29 cellular contexts compared by ENCODE assay signal in the genomic region with DNA sequence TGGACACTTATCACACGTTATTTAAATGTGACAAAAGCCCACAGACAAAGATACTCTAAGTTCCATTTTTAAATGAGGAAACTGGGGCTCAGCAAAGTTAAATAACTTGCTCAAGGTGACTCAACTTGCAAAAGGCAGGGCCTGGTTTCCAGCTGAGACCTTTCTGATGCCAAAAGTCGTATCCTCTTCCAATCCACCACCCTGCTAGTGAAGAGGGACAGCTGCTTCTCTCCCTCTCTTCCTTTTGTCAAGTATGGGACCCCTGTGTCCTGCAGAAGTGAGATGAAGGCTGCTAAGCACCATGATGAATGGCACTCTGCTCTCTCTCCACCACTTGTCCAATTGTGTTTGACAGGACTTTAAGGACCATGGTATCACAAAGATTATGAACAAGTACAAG.
DNase-seq lines count a peak whose midpoint lies in the region; ATAC-seq and TF ChIP-seq lines count a peak whose summit lies in the region.
"Had no signal": no experiment of that assay in that cellular context is flagged by ENCODE, and none has a peak within 500 bp of the region (broad histone marks: within the 10 kb centered on the region; RNA-seq: fewer than 3 reads in every experiment).

No MANE protein-coding gene starts in this region.

- DNase-seq in H9 (peak; percentile 54), NT2/D1 (ENCODE audit: low read depth, low spot score) (peak; percentile 1), fibroblast of mammary gland (ENCODE audit: low read depth) (peak; percentile 18), progenitor cell of endocrine pancreas (ENCODE audit: low spot score, unreplicated experiment) (no peak), cardiac septum (ENCODE audit: low spot score) (no peak), NCI-H2227 treated with DMSO at 0.1 percent for 48 hours (lab: John Stamatoyannopoulos, UW) (no peak), CD1c-positive myeloid dendritic cell (ENCODE audit: extremely low spot score) (no peak)
- DNase-seq: activated CD4-positive, alpha-beta T cell treated with anti-CD3 and anti-CD28 coated beads for 4 hours; activated CD8-positive, alpha-beta T cell treated with anti-CD3 and anti-CD28 coated beads, Interleukin-2, amount 10 ng/mL, durations not matched to agents 7 days and 5 days; amniotic stem cell; C1 segment of cervical spinal cord; naive B cell; NCI-H1417 treated with DMSO at 0.1 percent for 48 hours; NCI-H2081; NCI-H446; NCI-H774; posterior cingulate gyrus; right cardiac atrium; stimulated activated CD4-positive, alpha-beta T cell treated with anti-CD3 and anti-CD28 coated beads, Interleukin-1b, Interleukin-23, amount 100 ng/mL, for 48 hours; stimulated activated naive CD4-positive, alpha-beta T cell treated with Interleukin-2 at 50 U/mL for 16 hours; SW 1271 had no signal

- no peaks in the 10 kb centered on the region for H4K20me1 ChIP-seq in H9 (ENCODE audit: control insufficient read depth, insufficient read depth, insufficient read length)

- no peak overlapping the region for H4K5ac ChIP-seq in H9 (ENCODE audit: insufficient read length, low read depth, low read length)

- no peaks in the 10 kb centered on the region for H3K27me3 Mint-ChIP-seq in H9 (ENCODE audit: low read depth)
- H3K27me3 Mint-ChIP-seq in progenitor cell of endocrine pancreas = no peaks in the 10 kb centered on the region
- H3K27me3 Mint-ChIP-seq: activated naive CD4-positive, alpha-beta T cell treated with anti-CD3 and anti-CD28 coated beads, Interleukin-2, amount 50 U/mL, for 24 hours; naive B cell had no signal

- WGBS in H9 (ENCODE audit: extremely low coverage, insufficient read length, low lambda C conversion rate) = no CpG with 5 or more reads among the region's 2 CpGs

- no peak overlapping the region for H3K18ac ChIP-seq in H9 (ENCODE audit: insufficient read length, low read depth, low read length)

- no peak overlapping the region for H3K23ac ChIP-seq in H9 (ENCODE audit: insufficient read length, low read depth, low read length)

- no peak for ATAC-seq in GM21381 (IDR thresholded peaks at IDR 0.05; ENCODE audit: unreplicated experiment)
- ATAC-seq: activated CD8-positive, alpha-beta T cell treated with anti-CD3 and anti-CD28 coated beads, Interleukin-2, amount 10 ng/mL, durations not matched to agents 7 days and 5 days; right cardiac atrium had no signal

- H3K9me3 Mint-ChIP-seq in H9 = no peaks in the 10 kb centered on the region
- H3K9me3 Mint-ChIP-seq in progenitor cell of endocrine pancreas (ENCODE audit: low read depth) = no peaks in the 10 kb centered on the region
- H3K9me3 Mint-ChIP-seq: activated naive CD4-positive, alpha-beta T cell treated with anti-CD3 and anti-CD28 coated beads, Interleukin-2, amount 50 U/mL, for 24 hours; activated T-helper 2 cell treated with anti-CD3 and anti-CD28 coated beads, Interferon-gamma antibody, Interleukin-2, Interleukin-4, amounts not matched to agents 10 μg/mL and 5 μg/mL and 100 μg/mL, durations not matched to agents 14 hours and 24 hours and 36 hours; mesothelial cell of epicardium; naive B cell had no signal

- H2AK5ac ChIP-seq in H9 (ENCODE audit: insufficient read length, low read length) = no peak overlapping the region

- H3K27me3 ChIP-seq in H9 (ENCODE audit: insufficient read depth, low read length) (no peaks in the 10 kb centered on the region), NT2/D1 (ENCODE audit: insufficient read depth, insufficient read length) (no peaks in the 10 kb centered on the region)
- H3K27me3 ChIP-seq: breast epithelium, suprapubic skin had no signal

- H3K36me3 Mint-ChIP-seq in H9 (ENCODE audit: insufficient read depth in 1 of 3, low read depth in 3 of 3) = peaks cover 0 to 2% (median 0%) of the 10 kb centered on the region in 3 experiments; a peak in 1 of 7 replicates
- H3K36me3 Mint-ChIP-seq in progenitor cell of endocrine pancreas (ENCODE audit: insufficient read depth) = peaks cover 1% of the 10 kb centered on the region

- no peak overlapping the region for H4K91ac ChIP-seq in H9 (ENCODE audit: insufficient read length, low read depth, low read length)

- no peak overlapping the region for H2BK5ac ChIP-seq in H9 (ENCODE audit: insufficient read length, low read length)

- H3K23me2 ChIP-seq in H9 (ENCODE audit: insufficient read length, low read depth, low read length, poor library complexity, severe bottlenecking) = no peaks in the 10 kb centered on the region

- H3K4me1 ChIP-seq in H9 (ENCODE audit: insufficient read depth, low read length) (peaks cover 5% of the 10 kb centered on the region; the same call in 1 of the 2 replicates), NT2/D1 (ENCODE audit: insufficient read depth, insufficient read length) (no peaks in the 10 kb centered on the region)
- H3K4me1 ChIP-seq: breast epithelium, suprapubic skin had no signal

- H3K4me1 Mint-ChIP-seq in H9 (peaks cover 11 to 14% of the 10 kb centered on the region in 2 experiments), progenitor cell of endocrine pancreas (ENCODE audit: low read depth) (peaks cover 5% of the 10 kb centered on the region)
- H3K4me1 Mint-ChIP-seq: mesothelial cell of epicardium had no signal

- no peak overlapping the region for H3T11ph ChIP-seq in H9 (ENCODE audit: low read length)

- intact Hi-C loops in cardiac septum (cut with DNase I) = no loop called here

- H3K79me1 ChIP-seq in H9 (ENCODE audit: insufficient read depth, low read depth, low read length, poor library complexity, severe bottlenecking) = no peaks in the 10 kb centered on the region

- no peaks in the 10 kb centered on the region for H3K79me2 ChIP-seq in H9 (ENCODE audit: insufficient read depth, low read length)

- no peak overlapping the region for H3K4me2 ChIP-seq in H9 (ENCODE audit: insufficient read depth, insufficient read length, low read length)
- H3K4me2 ChIP-seq: KMS-11 had no signal

- H2BK15ac ChIP-seq in H9 (ENCODE audit: low read depth, low read length) = no peak overlapping the region

- no peak overlapping the region for H4K8ac ChIP-seq in H9 (replicated peaks; ENCODE audit: insufficient read length, low read depth, low read length)

- H3K27ac ChIP-seq in H9 (ENCODE audit: insufficient read length, low read depth, low read length) = no peak overlapping the region
- H3K27ac ChIP-seq: breast epithelium, KMS-11, suprapubic skin, VCaP had no signal

- H3K56ac ChIP-seq in H9 (ENCODE audit: insufficient read length, low read depth, low read length) = no peak overlapping the region

- no peak overlapping the region for H2BK20ac ChIP-seq in H9 (ENCODE audit: low read depth, low read length, poor library complexity, severe bottlenecking)

- H3K9ac ChIP-seq in H9 (ENCODE audit: extremely low read depth, insufficient read length, low read length) (no peak overlapping the region), NT2/D1 (ENCODE audit: insufficient read length, low read depth) (no peak overlapping the region)
- H3K9ac ChIP-seq: KMS-11 had no signal

- H3K36me3 ChIP-seq in NT2/D1 (ENCODE audit: insufficient read depth, insufficient read length, low read length) = no peaks in the 10 kb centered on the region
- H3K36me3 ChIP-seq: breast epithelium, suprapubic skin had no signal

- H3K27ac Mint-ChIP-seq in H9 (no peak overlapping the region; a peak in 1 of 7 replicates), progenitor cell of endocrine pancreas (peak overlapping the region; percentile 59)
- H3K27ac Mint-ChIP-seq: activated CD8-positive, alpha-beta T cell treated with anti-CD3 and anti-CD28 coated beads, Interleukin-2, amount 10 ng/mL, durations not matched to agents 7 days and 5 days; activated naive CD4-positive, alpha-beta T cell treated with anti-CD3 and anti-CD28 coated beads, Interleukin-2, amount 50 U/mL, for 24 hours; activated T-helper 2 cell treated with anti-CD3 and anti-CD28 coated beads, Interferon-gamma antibody, Interleukin-2, Interleukin-4, amounts not matched to agents 10 μg/mL and 5 μg/mL and 100 μg/mL, durations not matched to agents 14 hours and 24 hours and 36 hours; mesothelial cell of epicardium had no signal

- no peak overlapping the region for H2AFZ ChIP-seq in H9 (ENCODE audit: low read length)

- TF ChIP-seq CTCF in H9 (conservative IDR thresholded peaks at IDR 0.05) (no peak), fibroblast of mammary gland (conservative IDR thresholded peaks at IDR 0.05; ENCODE audit: control insufficient read depth, insufficient read depth, low read depth, low read length) (no peak), progenitor cell of endocrine pancreas (IDR thresholded peaks at IDR 0.05; ENCODE audit: unreplicated experiment) (no peak)

- H3K9me3 ChIP-seq in H9 (ENCODE audit: control insufficient read depth, low read depth, low read length) (no peaks in the 10 kb centered on the region), NT2/D1 (ENCODE audit: insufficient read depth, low read length) (no peaks in the 10 kb centered on the region)
- H3K9me3 ChIP-seq: breast epithelium, suprapubic skin had no signal

- H3K4me3 ChIP-seq in NT2/D1 (ENCODE audit: insufficient read length, low read depth) = no peak overlapping the region
- H3K4me3 ChIP-seq in fibroblast of mammary gland (ENCODE audit: control insufficient read depth, low read depth, low read length) = no peak overlapping the region
- H3K4me3 ChIP-seq: breast epithelium, suprapubic skin had no signal

- H2BK120ac ChIP-seq in H9 (ENCODE audit: low read depth, low read length, poor library complexity, severe bottlenecking) = no peak overlapping the region

- no peak overlapping the region for H2BK12ac ChIP-seq in H9 (ENCODE audit: insufficient read length, low read depth, low read length)

- H3K4me3 Mint-ChIP-seq in H9 = no peak overlapping the region
- no peak overlapping the region for H3K4me3 Mint-ChIP-seq in progenitor cell of endocrine pancreas (ENCODE audit: low read depth)
- H3K4me3 Mint-ChIP-seq: activated CD8-positive, alpha-beta T cell treated with anti-CD3 and anti-CD28 coated beads, Interleukin-2, amount 10 ng/mL, durations not matched to agents 7 days and 5 days; activated naive CD4-positive, alpha-beta T cell treated with anti-CD3 and anti-CD28 coated beads, Interleukin-2, amount 50 U/mL, for 24 hours; mesothelial cell of epicardium; naive B cell had no signal

- H3K14ac ChIP-seq in H9 (ENCODE audit: insufficient read depth, low read length) = no peak overlapping the region

- no peak overlapping the region for H3K4ac ChIP-seq in H9 (ENCODE audit: low read depth, low read length)

Comparison
In these comparisons a context has a peak if more than half of its experiments do, and no peak if none do; other contexts are left out.
1. DNase-seq: peak in H9 (single experiment), NT2/D1 (single experiment) and fibroblast of mammary gland (single experiment); none in progenitor cell of endocrine pancreas (single experiment), cardiac septum (single experiment), NCI-H2227 treated with DMSO at 0.1 percent for 48 hours (single experiment) and CD1c-positive myeloid dendritic cell (single experiment).